24 cellular contexts compared by ENCODE assay signal in the genomic region with DNA sequence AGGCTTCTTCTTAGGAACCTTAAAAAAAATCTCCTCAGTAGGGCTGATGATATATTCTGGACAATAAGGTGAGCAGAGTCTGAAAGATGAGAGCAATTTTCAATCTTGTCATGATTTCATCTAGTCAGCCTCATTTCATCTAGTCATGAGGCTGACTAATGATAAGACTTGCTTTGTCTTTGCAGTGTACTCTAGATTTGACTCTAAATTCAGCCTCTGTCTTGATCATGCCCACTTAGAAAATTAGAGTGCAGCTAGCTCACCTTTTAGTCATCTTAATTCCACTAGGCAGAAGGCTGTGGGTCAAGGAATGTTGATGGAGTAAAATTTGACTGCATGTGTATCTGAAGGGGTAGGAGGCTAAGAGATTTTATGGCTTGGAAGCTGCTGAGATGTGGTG. TPM values are rescaled to one million over a fixed set of nuclear protein-coding genes. Genes with fewer than 3 reads are reported as not detected.
A peak's percentile ranks its signal among the peaks of the same experiment; 100 is the strongest.
DNase-seq lines count a peak whose midpoint lies in the region; ATAC-seq and TF ChIP-seq lines count a peak whose summit lies in the region.
"Had no signal": no experiment of that assay in that cellular context is flagged by ENCODE, and none has a peak within 500 bp of the region (broad histone marks: within the 10 kb centered on the region; RNA-seq: fewer than 3 reads in every experiment).

No MANE protein-coding gene starts in this region.

- no TSS peak for BruUV-seq in PC-9 (replicated peaks; lab: Mats Ljungman, UMichigan)

- no peak overlapping the region for H3K27ac Mint-ChIP-seq in stimulated activated naive CD8-positive, alpha-beta T cell treated with anti-CD3 and anti-CD28 coated beads, Interleukin-15, amount 100 ng/mL, for 72 hours
- no peak overlapping the region for H3K27ac Mint-ChIP-seq in CD14-positive monocyte
- H3K27ac Mint-ChIP-seq: activated CD4-positive, alpha-beta T cell treated with anti-CD3 and anti-CD28 coated beads, Interleukin-2, amount 10 ng/mL, durations not matched to agents 7 days and 5 days; activated naive CD8-positive, alpha-beta T cell treated with anti-CD3 and anti-CD28 coated beads, Interleukin-2, amount 10 ng/mL, durations not matched to agents 7 days and 5 days; naive thymus-derived CD4-positive, alpha-beta T cell had no signal

- peak; percentile 67 for ATAC-seq in stimulated activated naive CD8-positive, alpha-beta T cell treated with anti-CD3 and anti-CD28 coated beads, Interleukin-15, amount 100 ng/mL, for 72 hours
- ATAC-seq in stimulated activated naive CD8-positive, alpha-beta T cell treated with anti-CD3 and anti-CD28 coated beads, Interleukin-15, Interleukin-2, amounts not matched to agents 100 U/mL and 50 U/mL, for 24 hours: no peak
- ATAC-seq in HG03469 (IDR thresholded peaks at IDR 0.05; ENCODE audit: unreplicated experiment): no peak
- ATAC-seq: left lobe of liver; naive thymus-derived CD4-positive, alpha-beta T cell had no signal

- H3K9me3 ChIP-seq in PC-9 (ENCODE audit: insufficient read depth, low read depth) (no peaks in the 10 kb centered on the region), suprapubic skin (no peaks in the 10 kb centered on the region)
- H3K9me3 ChIP-seq: BE2C, SK-N-SH, uterus had no signal

- H3K4me3 ChIP-seq in PC-9 (peak overlapping the region; percentile 89; the same call in 1 of the 2 replicates), epithelial cell of esophagus (ENCODE audit: low read length) (peak overlapping the region; percentile 92), suprapubic skin (no peak overlapping the region)
- H3K4me3 ChIP-seq: uterus had no signal

- no peak overlapping the region for H2AFZ ChIP-seq in PC-9

- POLR2A ChIA-PET in PC-9 (lab: Charles Lee; ENCODE audit: unreplicated experiment): interaction anchor here (0.6 kb wide), 1 partner anchor 200 kb away, joined by 4 read pairs; no protein-coding TSS in a partner anchor

- peaks cover 0 to 2% of the 10 kb centered on the region in 2 donors for H3K36me3 Mint-ChIP-seq in CD14-positive monocyte
- H3K36me3 Mint-ChIP-seq: activated naive CD8-positive, alpha-beta T cell treated with anti-CD3 and anti-CD28 coated beads, Interleukin-2, amount 10 ng/mL, durations not matched to agents 7 days and 5 days; naive thymus-derived CD4-positive, alpha-beta T cell had no signal

- no peaks in the 10 kb centered on the region for H3K9me2 ChIP-seq in PC-9 (ENCODE audit: insufficient read depth)
- H3K9me2 ChIP-seq: SK-N-SH had no signal

- peaks cover 62% of the 10 kb centered on the region for H3F3A ChIP-seq in PC-9 (ENCODE audit: insufficient read depth, low read depth)

- TF ChIP-seq CTCF in PC-9 (conservative IDR thresholded peaks at IDR 0.05): no peak
- no peak for TF ChIP-seq CTCF in epithelial cell of esophagus (IDR thresholded peaks at IDR 0.05; ENCODE audit: insufficient read depth, low read depth, low read length, missing control alignments)
- TF ChIP-seq CTCF in suprapubic skin (IDR thresholded peaks at IDR 0.05): no peak
- no peak for TF ChIP-seq CTCF in CD14-positive monocyte (IDR thresholded peaks at IDR 0.05)

- peak overlapping the region; percentile 97 for H3K4me2 ChIP-seq in PC-9
- H3K4me2 ChIP-seq: SK-N-SH had no signal

- H4K20me1 ChIP-seq in PC-9 (ENCODE audit: insufficient read depth): peaks cover 20% of the 10 kb centered on the region

- no peak for TF ChIP-seq POLR2A in suprapubic skin (IDR thresholded peaks at IDR 0.05)

- CTCF ChIA-PET in PC-9 (lab: Charles Lee): interaction anchor here (0.6 kb wide), 1 partner anchor 142 kb away, joined by 3 read pairs; no protein-coding TSS in a partner anchor

- no peak overlapping the region for H3K4me3 Mint-ChIP-seq in stimulated activated naive CD8-positive, alpha-beta T cell treated with anti-CD3 and anti-CD28 coated beads, Interleukin-15, amount 100 ng/mL, for 72 hours
- no peak overlapping the region for H3K4me3 Mint-ChIP-seq in CD14-positive monocyte
- H3K4me3 Mint-ChIP-seq: activated CD4-positive, alpha-beta T cell treated with anti-CD3 and anti-CD28 coated beads, Interleukin-2, amount 10 ng/mL, durations not matched to agents 7 days and 5 days; activated naive CD8-positive, alpha-beta T cell treated with anti-CD3 and anti-CD28 coated beads, Interleukin-2, amount 10 ng/mL, durations not matched to agents 7 days and 5 days; naive thymus-derived CD4-positive, alpha-beta T cell had no signal

- H3K27me3 Mint-ChIP-seq in stimulated activated naive CD8-positive, alpha-beta T cell treated with anti-CD3 and anti-CD28 coated beads, Interleukin-15, amount 100 ng/mL, for 72 hours: peaks cover 77% of the 10 kb centered on the region
- peaks cover 1 to 4% (median 4%) of the 10 kb centered on the region in 3 donors for H3K27me3 Mint-ChIP-seq in CD14-positive monocyte (ENCODE audit: low read depth in 3 of 3)

- TF ChIP-seq EP300 in suprapubic skin (IDR thresholded peaks at IDR 0.05): no peak

- H3K4me1 ChIP-seq in PC-9 (replicated peaks; ENCODE audit: insufficient read depth) (peaks cover 75% of the 10 kb centered on the region), suprapubic skin (peaks cover 17% of the 10 kb centered on the region)
- H3K4me1 ChIP-seq: BE2C, uterus had no signal

- no peak for DNase-seq in stimulated activated naive CD8-positive, alpha-beta T cell treated with anti-CD3 and anti-CD28 coated beads, Interleukin-15, amount 100 ng/mL, for 72 hours
- DNase-seq in stimulated activated naive CD8-positive, alpha-beta T cell treated with anti-CD3 and anti-CD28 coated beads, Interleukin-15, Interleukin-2, amounts not matched to agents 100 U/mL and 50 U/mL, for 24 hours: no peak
- DNase-seq in PC-9: peak in 1 of 2 experiments; percentile 33
- DNase-seq in epithelial cell of esophagus (ENCODE audit: low read depth): peak; percentile 68
- no peak for DNase-seq in NCI-H1694 (lab: John Stamatoyannopoulos, UW)
- DNase-seq in suprapubic skin (ENCODE audit: low spot score in 2 of 2): no peak
- no peak for DNase-seq in CD14-positive monocyte (ENCODE audit: low spot score)
- DNase-seq: activated CD4-positive, alpha-beta T cell treated with anti-CD3 and anti-CD28 coated beads, Interleukin-2, amount 10 ng/mL, durations not matched to agents 7 days and 5 days; activated naive CD8-positive, alpha-beta T cell treated with anti-CD3 and anti-CD28 coated beads, Interleukin-2, amount 10 ng/mL, durations not matched to agents 7 days and 5 days; BE2C; COR-L47; DMS79 treated with DMSO at 0.1 percent for 48 hours; erythroblast; Kasumi-1; naive thymus-derived CD4-positive, alpha-beta T cell; NCI-H1048; NCI-H187 treated with DMSO at 0.1 percent for 48 hours; NCI-H774; occipital lobe; SK-N-SH; uterus had no signal

- peaks cover 100% of the 10 kb centered on the region for H3K79me2 ChIP-seq in PC-9 (ENCODE audit: low read depth)

- H3K9me3 Mint-ChIP-seq in stimulated activated naive CD8-positive, alpha-beta T cell treated with anti-CD3 and anti-CD28 coated beads, Interleukin-15, amount 100 ng/mL, for 72 hours: no peaks in the 10 kb centered on the region
- peaks cover 0 to 10% (median 0%) of the 10 kb centered on the region in 7 donors for H3K9me3 Mint-ChIP-seq in CD14-positive monocyte
- H3K9me3 Mint-ChIP-seq: naive thymus-derived CD4-positive, alpha-beta T cell had no signal

- intact Hi-C loops in PC-9 (cut with micrococcal nuclease; ENCODE audit: unreplicated experiment): no loop called here
- intact Hi-C loops in CD14-positive monocyte (cut with micrococcal nuclease): no loop called here

- no peaks in the 10 kb centered on the region for H3K4me1 Mint-ChIP-seq in stimulated activated naive CD8-positive, alpha-beta T cell treated with anti-CD3 and anti-CD28 coated beads, Interleukin-15, amount 100 ng/mL, for 72 hours
- H3K4me1 Mint-ChIP-seq in CD14-positive monocyte: peaks cover 2% of the 10 kb centered on the region

- H3K27me3 ChIP-seq in PC-9 (ENCODE audit: insufficient read depth, low read depth): no peaks in the 10 kb centered on the region
- no peaks in the 10 kb centered on the region for H3K27me3 ChIP-seq in suprapubic skin
- H3K27me3 ChIP-seq: BE2C, uterus had no signal

- H3K27ac ChIP-seq in PC-9 (peak overlapping the region; percentile 96; the same call in 1 of the 2 replicates), suprapubic skin (no peak overlapping the region)
- H3K27ac ChIP-seq: uterus had no signal

- H3K36me3 ChIP-seq in PC-9 (ENCODE audit: low read depth) (peaks cover 71% of the 10 kb centered on the region), suprapubic skin (no peaks in the 10 kb centered on the region)
- H3K36me3 ChIP-seq: BE2C, uterus had no signal

RNA-seq across cellular contexts. Expression of gene EHF, which starts 5.5 kb away (rescaled TPM):
- total RNA-seq in PC-9 (2021): 85.7 and 118 TPM in 2 replicates
- total RNA-seq in suprapubic skin: 100 to 1,000 TPM in 3 of 4 donors, 10 to 100 TPM in 1; 99.2 to 138 (median 118) TPM
- polyA plus RNA-seq in CD14-positive monocyte: under 1 TPM in 1 of 2 donors, not detected in 1; 0.21 TPM
- total RNA-seq: activated naive CD8-positive, alpha-beta T cell treated with anti-CD3 and anti-CD28 coated beads, Interleukin-2, amount 10 ng/mL, durations not matched to agents 7 days and 5 days; T-helper 2 cell treated with Interferon-gamma antibody and Interleukin-4, amounts not matched to agents 100 ng/mL and 5 ng/mL, for 36 hours had no signal
- polyA plus RNA-seq: naive thymus-derived CD4-positive, alpha-beta T cell; SK-N-SH had no signal
